ENCODE assay signal across 16 cellular contexts in the genomic region with DNA sequence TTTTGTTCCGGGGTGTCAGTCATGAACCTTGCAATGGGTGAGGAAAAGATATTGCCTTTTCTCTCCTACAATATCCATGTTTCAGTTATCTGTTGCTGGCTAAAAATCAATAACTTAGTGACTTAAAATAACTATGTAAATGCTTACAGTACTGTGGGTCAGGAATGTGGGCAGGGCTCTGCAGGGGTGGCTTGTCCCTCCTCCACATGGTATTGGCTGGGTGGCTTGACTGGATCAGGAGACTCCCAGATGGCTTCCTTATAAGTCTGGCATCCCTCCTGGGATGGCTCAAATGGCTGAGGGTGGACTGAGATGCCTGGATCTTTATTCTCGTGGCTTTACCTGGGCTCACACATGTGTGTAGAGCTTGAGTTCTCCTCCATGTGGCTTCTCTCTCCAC. TPM values are rescaled to one million over a fixed set of nuclear protein-coding genes. Genes with fewer than 3 reads are reported as not detected.
A peak's percentile ranks its signal among the peaks of the same experiment; 100 is the strongest.
DNase-seq lines count a peak whose midpoint lies in the region; ATAC-seq and TF ChIP-seq lines count a peak whose summit lies in the region.
"Had no signal": no experiment of that assay in that cellular context is flagged by ENCODE, and none has a peak within 500 bp of the region (broad histone marks: within the 10 kb centered on the region; RNA-seq: fewer than 3 reads in every experiment).

No MANE protein-coding gene starts in this region.

- H3K9me3 Mint-ChIP-seq in Calu3 (ENCODE audit: low read depth, unreplicated experiment) = no peaks in the 10 kb centered on the region
- H3K9me3 Mint-ChIP-seq: CD8-positive, alpha-beta memory T cell; H9 had no signal

- no peak overlapping the region for H2AK9ac ChIP-seq in IMR-90 (replicated peaks; ENCODE audit: low read depth, low read length, poor library complexity)

- no peak overlapping the region for H3K27ac ChIP-seq in IMR-90 (ENCODE audit: insufficient read depth, low read length)
- H3K27ac ChIP-seq: A549, BLaER1 had no signal

- no peak overlapping the region for H4K5ac ChIP-seq in IMR-90 (ENCODE audit: low read depth, low read length)

- BruUV-seq in Calu3 (replicated peaks; lab: Mats Ljungman, UMichigan) (no TSS peak), IMR-90 (replicated peaks; lab: Mats Ljungman, UMichigan) (no TSS peak)

- H3K4ac ChIP-seq in IMR-90 (ENCODE audit: low read depth, low read length) = no peak overlapping the region

- ATAC-seq in IMR-90 (ENCODE audit: low read depth) (peak; percentile 60), HG03565 (IDR thresholded peaks at IDR 0.05; ENCODE audit: unreplicated experiment) (no peak)
- ATAC-seq: A549, GM23338, K562 had no signal

- CTCF ChIA-PET in Calu3 (lab: Charles Lee) = no interaction called here
- CTCF ChIA-PET in IMR-90 (lab: Yijun Ruan, JAX) = no interaction called here

- no peaks in the 10 kb centered on the region for H3K9me1 ChIP-seq in IMR-90 (ENCODE audit: insufficient read depth, low read length)

- H3K4me1 Mint-ChIP-seq in Calu3 (ENCODE audit: low read depth, unreplicated experiment) = no peaks in the 10 kb centered on the region
- H3K4me1 Mint-ChIP-seq: CD8-positive, alpha-beta memory T cell; GM23338 had no signal

- H3K27me3 ChIP-seq in IMR-90 (ENCODE audit: control insufficient read depth, insufficient read depth, low read length) (peaks cover 20% of the 10 kb centered on the region), H7 (ENCODE audit: control insufficient read depth, insufficient read depth, low read length) (no peaks in the 10 kb centered on the region)
- H3K27me3 ChIP-seq: BLaER1 had no signal

- H4K8ac ChIP-seq in IMR-90 (ENCODE audit: low read depth in 2 of 2, low read length in 2 of 2) = no peak overlapping the region

- no CpG with 5 or more reads among the region's 2 CpGs for WGBS in IMR-90 (ENCODE audit: extremely low coverage in 2 of 2, insufficient read length in 1 of 2), 2 experiments

- no peak overlapping the region for H3K9ac ChIP-seq in IMR-90 (ENCODE audit: low read depth, low read length)
- H3K9ac ChIP-seq: BLaER1 had no signal

- H3K4me3 ChIP-seq in IMR-90 (ENCODE audit: insufficient read depth, low read depth, low read length) = no peak overlapping the region
- H3K4me3 ChIP-seq in fibroblast of mammary gland (ENCODE audit: control insufficient read depth, low read depth, low read length) = no peak overlapping the region
- H3K4me3 ChIP-seq in H7 (ENCODE audit: insufficient read depth, low read depth, low read length) = no peak overlapping the region
- H3K4me3 ChIP-seq: A549, BLaER1, GM23338, K562 had no signal

- H3K4me1 ChIP-seq in IMR-90 (ENCODE audit: control insufficient read depth, insufficient read depth, low read length) = no peaks in the 10 kb centered on the region
- H3K4me1 ChIP-seq: A549, BLaER1, Caco-2 had no signal

- H2BK120ac ChIP-seq in IMR-90 (ENCODE audit: low read depth, low read length) = no peak overlapping the region

- no peak overlapping the region for H3K18ac ChIP-seq in IMR-90 (ENCODE audit: low read depth, low read length)

- no peaks in the 10 kb centered on the region for H3K79me1 ChIP-seq in IMR-90 (ENCODE audit: low read depth in 1 of 2, low read length in 2 of 2)

- no peak overlapping the region for H2BK5ac ChIP-seq in IMR-90 (ENCODE audit: low read depth, low read length, poor library complexity, severe bottlenecking)

- no peaks in the 10 kb centered on the region for H4K20me1 ChIP-seq in IMR-90 (ENCODE audit: insufficient read depth, low read length)
- H4K20me1 ChIP-seq: BLaER1 had no signal

- no peak overlapping the region for H3K4me2 ChIP-seq in IMR-90 (ENCODE audit: low read depth, low read length)
- H3K4me2 ChIP-seq: A549, BLaER1, GM23338 had no signal

- no peak overlapping the region for H3K14ac ChIP-seq in IMR-90 (replicated peaks; ENCODE audit: low read depth, low read length)

- dilution Hi-C loops in IMR-90 (cut with HindIII; ENCODE audit: low sequenced_read_pairs, unreplicated experiment) = no loop called here

- intact Hi-C loops in Calu3 (cut with micrococcal nuclease; ENCODE audit: unreplicated experiment) = no loop called here
- intact Hi-C loops in IMR-90 (cut with micrococcal nuclease) = no loop called here

- no peak for TF ChIP-seq POLR2A in IMR-90 (IDR thresholded peaks at IDR 0.05; ENCODE audit: low read depth, low read length)

- H2BK15ac ChIP-seq in IMR-90 (ENCODE audit: low read depth, low read length) = no peak overlapping the region

- H3K4me3 Mint-ChIP-seq in Calu3 (ENCODE audit: low read depth, unreplicated experiment) = no peak overlapping the region
- H3K4me3 Mint-ChIP-seq: CD8-positive, alpha-beta memory T cell; GM23338; H9 had no signal

- in situ Hi-C loops in IMR-90 (cut with MboI; ENCODE audit: low sequenced_read_pairs) = no loop called here

- no peak overlapping the region for H3K23ac ChIP-seq in IMR-90 (ENCODE audit: low read depth, low read length)

- no peak overlapping the region for H3K56ac ChIP-seq in IMR-90 (ENCODE audit: extremely low read depth, insufficient read depth, low read length)

- H2AK5ac ChIP-seq in IMR-90 (ENCODE audit: low read depth, low read length) = no peak overlapping the region

- H2BK20ac ChIP-seq in IMR-90 (ENCODE audit: low read depth, low read length) = no peak overlapping the region

- H3K36me3 Mint-ChIP-seq in Calu3 (ENCODE audit: insufficient read depth, unreplicated experiment) = no peaks in the 10 kb centered on the region

- no peak overlapping the region for H3K27ac Mint-ChIP-seq in Calu3 (ENCODE audit: unreplicated experiment)
- H3K27ac Mint-ChIP-seq: GM23338, H9 had no signal

- no peak overlapping the region for H2AFZ ChIP-seq in IMR-90 (replicated peaks; ENCODE audit: low read length, poor library complexity)
- H2AFZ ChIP-seq: GM23338 had no signal

- DNase-seq in Calu3 (peak; percentile 13), IMR-90 (no peak), fibroblast of mammary gland (ENCODE audit: low read depth) (peak; percentile 14), mucosa of gallbladder (ENCODE audit: low spot score) (peak; percentile 51), H7 (no peak)
- DNase-seq in activated CD4-positive, alpha-beta T cell treated with anti-CD3 and anti-CD28 coated beads, Interleukin-2, amount 50 U/mL, for 4 hours = no peak
- DNase-seq: AML-193; Caco-2; CD8-positive, alpha-beta memory T cell; DMS53; H9 had no signal

- H3K9me3 ChIP-seq in IMR-90 (ENCODE audit: control insufficient read depth, insufficient read depth, low read length) = no peaks in the 10 kb centered on the region
- H3K9me3 ChIP-seq: A549, BLaER1, Caco-2 had no signal

- H3K27me3 Mint-ChIP-seq in Calu3 (ENCODE audit: unreplicated experiment) = no peaks in the 10 kb centered on the region
- H3K27me3 Mint-ChIP-seq: CD8-positive, alpha-beta memory T cell had no signal

- no peak for TF ChIP-seq CTCF in Calu3 (IDR thresholded peaks at IDR 0.05; ENCODE audit: unreplicated experiment)
- TF ChIP-seq CTCF in IMR-90 (conservative IDR thresholded peaks at IDR 0.05; ENCODE audit: low read depth, low read length) = no peak
- no peak for TF ChIP-seq CTCF in fibroblast of mammary gland (conservative IDR thresholded peaks at IDR 0.05; ENCODE audit: control insufficient read depth, insufficient read depth, low read depth, low read length)

- POLR2A ChIA-PET in IMR-90 (lab: Charles Lee; ENCODE audit: unreplicated experiment) = no interaction called here

- H4K91ac ChIP-seq in IMR-90 (ENCODE audit: insufficient read depth, low read depth, low read length) = no peak overlapping the region

- H3K36me3 ChIP-seq in IMR-90 (ENCODE audit: control insufficient read depth, insufficient read depth, low read length) (no peaks in the 10 kb centered on the region), H7 (replicated peaks; ENCODE audit: control insufficient read depth, insufficient read depth, low read length) (no peaks in the 10 kb centered on the region)
- H3K36me3 ChIP-seq: BLaER1 had no signal

- TF ChIP-seq RAD21 in IMR-90 (IDR thresholded peaks at IDR 0.05; ENCODE audit: low read length) = no peak

TF ChIP-seq in IMR-90, 13 proteins besides CTCF, POLR2A, EP300 and RAD21:
- TF ChIP-seq CEBPB (IDR thresholded peaks at IDR 0.05; ENCODE audit: low read depth, low read length) (no peak), RFX5 (IDR thresholded peaks at IDR 0.05; ENCODE audit: low read depth, low read length) (no peak), MAZ (IDR thresholded peaks at IDR 0.05; ENCODE audit: borderline replicate concordance, low read depth, low read length) (no peak), NFE2L2 (IDR thresholded peaks at IDR 0.05; ENCODE audit: low read depth, low read length) (no peak), BHLHE40 (IDR thresholded peaks at IDR 0.05; ENCODE audit: low read depth, low read length) (no peak), FOS (IDR thresholded peaks at IDR 0.05; ENCODE audit: low read depth, low read length) (no peak)
- TF ChIP-seq, protein P1, sequence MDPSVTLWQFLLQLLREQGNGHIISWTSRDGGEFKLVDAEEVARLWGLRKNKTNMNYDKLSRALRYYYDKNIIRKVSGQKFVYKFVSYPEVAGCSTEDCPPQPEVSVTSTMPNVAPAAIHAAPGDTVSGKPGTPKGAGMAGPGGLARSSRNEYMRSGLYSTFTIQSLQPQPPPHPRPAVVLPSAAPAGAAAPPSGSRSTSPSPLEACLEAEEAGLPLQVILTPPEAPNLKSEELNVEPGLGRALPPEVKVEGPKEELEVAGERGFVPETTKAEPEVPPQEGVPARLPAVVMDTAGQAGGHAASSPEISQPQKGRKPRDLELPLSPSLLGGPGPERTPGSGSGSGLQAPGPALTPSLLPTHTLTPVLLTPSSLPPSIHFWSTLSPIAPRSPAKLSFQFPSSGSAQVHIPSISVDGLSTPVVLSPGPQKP (IDR thresholded peaks at IDR 0.05; ENCODE audit: borderline replicate concordance, low read depth, low read length) = no peak

RNA-seq across cellular contexts. Expression of a gene that starts 47.5 kb away (rescaled TPM):
- total RNA-seq in Calu3 (2022) (8.1 and 8.3 TPM in 2 replicates), IMR-90 (2012; rRNA removed) (15.4 and 19.4 TPM in 2 replicates), mucosa of gallbladder (17.6 TPM)
- 23.9 and 29.9 TPM in 2 replicates for polyA plus RNA-seq in IMR-90 (2012; rRNA removed)
- polyA plus RNA-seq in IMR-90 (2012; cell fraction: cytosol; rRNA removed) = 8.8 and 10.1 TPM in 2 replicates
- 8.5 and 10.4 TPM in 2 replicates for polyA plus RNA-seq in IMR-90 (2012; cell fraction: nucleus; rRNA removed; ENCODE audit: low replicate concordance)
- 29.6 and 32.9 TPM in 2 replicates for total RNA-seq in H7 (2014; rRNA removed; shearing (Covaris generic))

Comparison
In these comparisons a context has a peak if more than half of its experiments do, and no peak if none do; other contexts are left out.
1. DNase-seq: peak in Calu3 (single experiment), fibroblast of mammary gland (single experiment) and mucosa of gallbladder (single experiment); none in IMR-90 (single experiment), activated CD4-positive, alpha-beta T cell treated with anti-CD3 and anti-CD28 coated beads, Interleukin-2, amount 50 U/mL, for 4 hours (0 of 2) and H7 (single experiment).